Comparison of ENCODE assay signal across 1 cellular context in genomic region chrX:20438871-20439526, GRCh38.
TF ChIP-seq lines count a peak whose summit lies in the region.

No MANE protein-coding gene starts in this region.

TF ChIP-seq in HepG2, 621 proteins besides CTCF, POLR2A, EP300 and RAD21 (continued from another document):
- peak; percentile 66 for TF ChIP-seq TFAP4 (IDR thresholded peaks at IDR 0.05; ENCODE audit: borderline replicate concordance, low read depth)
